Comparison of ENCODE assay signal across 25 cellular contexts in the genomic region with DNA sequence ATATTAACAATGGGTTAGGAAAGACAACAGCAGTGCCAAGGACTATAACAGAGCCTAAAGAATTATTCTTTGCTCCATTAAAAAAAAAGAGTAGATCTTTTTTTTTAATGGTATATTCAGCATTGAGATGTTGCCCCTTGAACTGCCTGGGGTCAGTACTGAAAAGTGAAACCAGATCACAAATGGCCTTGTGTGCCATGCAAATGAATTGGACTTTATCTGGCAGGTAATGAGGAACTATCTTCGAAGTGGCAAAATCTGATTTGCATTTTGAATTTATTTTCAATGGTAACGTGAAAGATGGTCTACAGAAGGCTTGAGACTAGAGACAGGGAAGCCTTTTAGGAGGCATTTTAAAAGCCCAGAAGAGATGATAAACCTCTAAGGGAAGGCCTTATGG. TPM values are rescaled to one million over a fixed set of nuclear protein-coding genes. Genes with fewer than 3 reads are reported as not detected.
DNase-seq lines count a peak whose midpoint lies in the region; ATAC-seq, FAIRE-seq and TF ChIP-seq lines count a peak whose summit lies in the region.
"Had no signal": no experiment of that assay in that cellular context is flagged by ENCODE, and none has a peak within 500 bp of the region (broad histone marks: within the 10 kb centered on the region; RNA-seq: fewer than 3 reads in every experiment).

No MANE protein-coding gene starts in this region.

- no peak for FAIRE-seq in HTR-8/SVneo (lab: Jason Lieb, UNC)
- FAIRE-seq: RCC 7860 had no signal

- no peaks in the 10 kb centered on the region for H3K9me3 Mint-ChIP-seq in effector memory CD8-positive, alpha-beta T cell
- H3K9me3 Mint-ChIP-seq: activated naive CD8-positive, alpha-beta T cell treated with anti-CD3 and anti-CD28 coated beads, Interleukin-2, amount 10 ng/mL, durations not matched to agents 7 days and 5 days; CD4-positive, alpha-beta T cell; T-helper 1 cell treated with Interleukin-12 subunit alpha and Interleukin-12 subunit beta and Interleukin-4 antibody, amounts not matched to agents 30 μg/mL and 1 μg/mL, for 36 hours had no signal

- H3K9me3 ChIP-seq in OCI-LY7 (ENCODE audit: low read length) (no peaks in the 10 kb centered on the region), mucosa of descending colon (no peaks in the 10 kb centered on the region)
- H3K9me3 ChIP-seq: esophagus squamous epithelium, SJSA1 had no signal

- H3K4me1 Mint-ChIP-seq in effector memory CD8-positive, alpha-beta T cell (ENCODE audit: low read depth in 2 of 2) = peaks cover 0 to 2% of the 10 kb centered on the region in 2 donors

- H3K27me3 Mint-ChIP-seq in effector memory CD8-positive, alpha-beta T cell = peaks cover 16 to 27% of the 10 kb centered on the region in 2 donors
- H3K27me3 Mint-ChIP-seq: progenitor cell of endocrine pancreas had no signal

- intact Hi-C loops in OCI-LY7 (cut with micrococcal nuclease; ENCODE audit: unreplicated experiment) = no loop called here
- intact Hi-C loops in mucosa of descending colon (cut with DNase I, micrococcal nuclease) = no loop called here

- BruUV-seq in OCI-LY7 (replicated peaks; lab: Mats Ljungman, UMichigan) = no TSS peak

- POLR2A ChIA-PET in OCI-LY7 (lab: Charles Lee) = no interaction called here

- CTCF ChIA-PET in OCI-LY7 (lab: Charles Lee; ENCODE audit: unreplicated experiment) = no interaction called here

- TF ChIP-seq CTCF in OCI-LY7 (conservative IDR thresholded peaks at IDR 0.05; ENCODE audit: low read length) = no peak
- TF ChIP-seq CTCF in mucosa of descending colon (IDR thresholded peaks at IDR 0.05) = no peak

- H3K4me1 ChIP-seq in OCI-LY7 (ENCODE audit: insufficient read depth, low read length, poor library complexity, severe bottlenecking) (no peaks in the 10 kb centered on the region), mucosa of descending colon (ENCODE audit: low read depth) (no peaks in the 10 kb centered on the region)
- H3K4me1 ChIP-seq: esophagus squamous epithelium, SJSA1 had no signal

- no peak overlapping the region for H3K27ac ChIP-seq in OCI-LY7 (ENCODE audit: low read depth, low read length, poor library complexity, severe bottlenecking)
- H3K27ac ChIP-seq: esophagus squamous epithelium, SJSA1 had no signal

- 0 out of 2 replicates have a peak overlapping the region, but pooled peaks have one; percentile 5 for H3K4me2 ChIP-seq in OCI-LY7 (ENCODE audit: low read length)

- no peaks in the 10 kb centered on the region for H3K79me2 ChIP-seq in OCI-LY7 (ENCODE audit: insufficient read depth, low read depth, low read length)

- H3K27ac Mint-ChIP-seq in effector memory CD8-positive, alpha-beta T cell = no peak overlapping the region
- H3K27ac Mint-ChIP-seq: activated naive CD8-positive, alpha-beta T cell treated with anti-CD3 and anti-CD28 coated beads, Interleukin-2, amount 10 ng/mL, durations not matched to agents 7 days and 5 days; CD4-positive, alpha-beta T cell; progenitor cell of endocrine pancreas; T-helper 1 cell treated with Interleukin-12 subunit alpha and Interleukin-12 subunit beta and Interleukin-4 antibody, amounts not matched to agents 30 μg/mL and 1 μg/mL, for 36 hours had no signal

- H3K36me3 ChIP-seq in OCI-LY7 (ENCODE audit: insufficient read depth, low read length) (no peaks in the 10 kb centered on the region), mucosa of descending colon (ENCODE audit: low read depth) (no peaks in the 10 kb centered on the region)
- H3K36me3 ChIP-seq: esophagus squamous epithelium, SJSA1 had no signal

- no peak for DNase-seq in OCI-LY7 (ENCODE audit: low spot score)
- DNase-seq in mucosa of descending colon = no peak
- DNase-seq in NCI-H2107 (lab: John Stamatoyannopoulos, UW) = no peak
- DNase-seq in HTR-8/SVneo (ENCODE audit: insufficient read length, low spot score) = no peak
- no peak for DNase-seq in effector memory CD8-positive, alpha-beta T cell
- DNase-seq: activated CD4-positive, alpha-beta T cell treated with anti-CD3 and anti-CD28 coated beads, Interleukin-2, amount 50 U/mL, for 4 hours; activated CD8-positive, alpha-beta memory T cell treated with anti-CD3 and anti-CD28 coated beads, Interleukin-2, amount 50 U/mL, for 48 hours; activated naive CD8-positive, alpha-beta T cell treated with anti-CD3 and anti-CD28 coated beads, Interleukin-2, amount 10 ng/mL, durations not matched to agents 7 days and 5 days; CD4-positive, alpha-beta T cell; effector memory CD4-positive, alpha-beta T cell; esophagus squamous epithelium; GF-D8; left cardiac atrium; midbrain; NCI-H1417 treated with DMSO at 0.1 percent for 48 hours; NK-92 treated with Interleukin-12 subunit alpha and Interleukin-12 subunit beta, amount 100 ng/mL, for 24 hours; stimulated activated CD4-positive, alpha-beta T cell treated with anti-CD3 and anti-CD28 coated beads, Interleukin-2, amount 100 ng/mL, for 24 hours; stimulated activated naive CD4-positive, alpha-beta T cell treated with Interleukin-2 at 50 U/mL for 16 hours had no signal

- 0 out of 2 replicates have a peak overlapping the region, but pooled peaks have one; percentile 21 for H2AFZ ChIP-seq in OCI-LY7 (ENCODE audit: low read length)

- H3K4me3 ChIP-seq in OCI-LY7 (ENCODE audit: low read depth, low read length, poor library complexity, severe bottlenecking) = no peak overlapping the region
- H3K4me3 ChIP-seq in mucosa of descending colon = no peak overlapping the region
- H3K4me3 ChIP-seq: esophagus squamous epithelium, SJSA1 had no signal

- no peaks in the 10 kb centered on the region for H3K36me3 Mint-ChIP-seq in effector memory CD8-positive, alpha-beta T cell (ENCODE audit: insufficient read depth)
- H3K36me3 Mint-ChIP-seq: activated naive CD8-positive, alpha-beta T cell treated with anti-CD3 and anti-CD28 coated beads, Interleukin-2, amount 10 ng/mL, durations not matched to agents 7 days and 5 days had no signal

- ATAC-seq in GM18520 (IDR thresholded peaks at IDR 0.05; ENCODE audit: unreplicated experiment) = peak; percentile 34
- peak; percentile 41 for ATAC-seq in HG02678 (IDR thresholded peaks at IDR 0.05; ENCODE audit: unreplicated experiment)
- peak; percentile 54 for ATAC-seq in mucosa of descending colon
- ATAC-seq in effector memory CD8-positive, alpha-beta T cell (replicated peaks) = no peak
- ATAC-seq in HG03045 (IDR thresholded peaks at IDR 0.05; ENCODE audit: unreplicated experiment) = no peak
- ATAC-seq: left cardiac atrium had no signal

- H4K20me1 ChIP-seq in OCI-LY7 (ENCODE audit: insufficient read depth, low read length) = no peaks in the 10 kb centered on the region

- H3K4me3 Mint-ChIP-seq in effector memory CD8-positive, alpha-beta T cell = no peak overlapping the region
- H3K4me3 Mint-ChIP-seq: activated naive CD8-positive, alpha-beta T cell treated with anti-CD3 and anti-CD28 coated beads, Interleukin-2, amount 10 ng/mL, durations not matched to agents 7 days and 5 days; CD4-positive, alpha-beta T cell; T-helper 1 cell treated with Interleukin-12 subunit alpha and Interleukin-12 subunit beta and Interleukin-4 antibody, amounts not matched to agents 30 μg/mL and 1 μg/mL, for 36 hours had no signal

- no peaks in the 10 kb centered on the region for H3K9me2 ChIP-seq in OCI-LY7 (ENCODE audit: insufficient read depth, low read length)

RNA-seq across cellular contexts. Expression of gene PKN2, which starts 21.4 kb away (rescaled TPM):
- 19.3 and 22.3 TPM in 2 replicates for total RNA-seq in OCI-LY7 (2014; rRNA removed; shearing (Covaris generic))
- total RNA-seq in OCI-LY7 (2022) (28.2 and 31.4 TPM in 2 replicates), mucosa of descending colon (10 to 100 TPM; 54.6 to 81.9 (median 58.0) TPM)

Comparison
In these comparisons a context has a peak if more than half of its experiments do, and no peak if none do; other contexts are left out.
1. ATAC-seq: peak in GM18520 (single experiment), HG02678 (single experiment) and mucosa of descending colon (single experiment); none in effector memory CD8-positive, alpha-beta T cell (single experiment) and HG03045 (single experiment).